ENCODE assay signal across 25 cellular contexts in genomic region chr20:33010133-33010504, GRCh38. TPM values are rescaled to one million over a fixed set of nuclear protein-coding genes. Genes with fewer than 3 reads are reported as not detected.
"Had no signal": no experiment of that assay in that cellular context is flagged by ENCODE, and none has a peak within 500 bp of the region (broad histone marks: within the 10 kb centered on the region; RNA-seq: fewer than 3 reads in every experiment).

No MANE protein-coding gene starts in this region.

- H3K27ac ChIP-seq: epithelial cell of prostate, esophagus muscularis mucosa, gastrocnemius medialis, heart right ventricle, neutrophil, testis, transverse colon had no signal

- H3K9me3 ChIP-seq: gastrocnemius medialis, neutrophil, testis, transverse colon had no signal

- H3K27ac Mint-ChIP-seq: dendritic cell treated with granulocyte-macrophage colony-stimulating factor and Interleukin-4, amounts not matched to agents 40 ng/mL and 50 ng/mL, for 4 days; naive thymus-derived CD4-positive, alpha-beta T cell; nephron progenitor cell; stimulated activated memory B cell treated with anti-CD40 and anti-IgM and Interleukin-4, amounts not matched to agents 10 μg/mL and 1 μg/mL and 100 μg/mL, for 72 hours; stimulated activated naive CD8-positive, alpha-beta T cell treated with anti-CD3 and anti-CD28 coated beads, Interleukin-15, Interleukin-2, amounts not matched to agents 100 ng/mL and 50 ng/mL, for 24 hours had no signal

- H3K27me3 Mint-ChIP-seq: dendritic cell treated with granulocyte-macrophage colony-stimulating factor and Interleukin-4, amounts not matched to agents 40 ng/mL and 50 ng/mL, for 4 days; naive thymus-derived CD4-positive, alpha-beta T cell; stimulated activated naive CD8-positive, alpha-beta T cell treated with anti-CD3 and anti-CD28 coated beads, Interleukin-15, Interleukin-2, amounts not matched to agents 100 ng/mL and 50 ng/mL, for 24 hours had no signal

- ATAC-seq: effector memory CD8-positive, alpha-beta T cell; gastrocnemius medialis; heart right ventricle; naive thymus-derived CD4-positive, alpha-beta T cell; stimulated activated memory B cell treated with anti-CD40 and anti-IgM and Interleukin-4, amounts not matched to agents 10 μg/mL and 1 μg/mL and 100 μg/mL, for 72 hours had no signal

- H3K9me3 Mint-ChIP-seq: stimulated activated naive CD8-positive, alpha-beta T cell treated with anti-CD3 and anti-CD28 coated beads, Interleukin-15, Interleukin-2, amounts not matched to agents 100 ng/mL and 50 ng/mL, for 24 hours had no signal

- H3K4me3 Mint-ChIP-seq: dendritic cell treated with granulocyte-macrophage colony-stimulating factor and Interleukin-4, amounts not matched to agents 40 ng/mL and 50 ng/mL, for 4 days; effector memory CD8-positive, alpha-beta T cell; naive thymus-derived CD4-positive, alpha-beta T cell; nephron progenitor cell; stimulated activated memory B cell treated with anti-CD40 and anti-IgM and Interleukin-4, amounts not matched to agents 10 μg/mL and 1 μg/mL and 100 μg/mL, for 72 hours; stimulated activated naive CD8-positive, alpha-beta T cell treated with anti-CD3 and anti-CD28 coated beads, Interleukin-15, Interleukin-2, amounts not matched to agents 100 ng/mL and 50 ng/mL, for 24 hours had no signal

- H3K4me3 ChIP-seq: esophagus muscularis mucosa, gastrocnemius medialis, heart right ventricle, testis, transverse colon had no signal

- H3K4me1 ChIP-seq: esophagus muscularis mucosa, gastrocnemius medialis, heart right ventricle, testis, transverse colon had no signal

- H3K27me3 ChIP-seq: neutrophil, testis, transverse colon had no signal

- H3K36me3 ChIP-seq: esophagus muscularis mucosa, gastrocnemius medialis, heart right ventricle, neutrophil, transverse colon had no signal

- DNase-seq: effector memory CD8-positive, alpha-beta T cell; gastrocnemius medialis; heart right ventricle; kidney glomerular epithelial cell; mammary epithelial cell; naive thymus-derived CD4-positive, alpha-beta T cell; stimulated activated CD4-positive, alpha-beta T cell treated with anti-CD3 and anti-CD28 coated beads, Interleukin-15, amount 100 ng/mL, for 24 hours; stimulated activated CD4-positive, alpha-beta T cell treated with anti-CD3 and anti-CD28 coated beads, Interleukin-1b, Interleukin-23, amount 100 ng/mL, for 48 hours; stimulated activated CD4-positive, alpha-beta T cell treated with anti-CD3 and anti-CD28 coated beads, Interleukin-4, amount 100 ng/mL, for 24 hours; testis; transverse colon had no signal

RNA-seq across cellular contexts. Expression of gene BPIFB2, which starts 2.6 kb away (rescaled TPM):
- total RNA-seq: esophagus muscularis mucosa; fibroblast of villous mesenchyme; gastrocnemius medialis; heart right ventricle; lower leg skin; mammary epithelial cell; mesenteric fat pad; mononuclear cell; naive thymus-derived CD4-positive, alpha-beta T cell; osteocyte; subcutaneous adipose tissue; transverse colon; ureter had no signal
- polyA plus RNA-seq: heart right ventricle; mammary epithelial cell; naive thymus-derived CD4-positive, alpha-beta T cell had no signal

RNA-seq across cellular contexts. Expression of gene SUN5, which starts 5.9 kb away (rescaled TPM):
- total RNA-seq: esophagus muscularis mucosa; fibroblast of villous mesenchyme; gastrocnemius medialis; heart right ventricle; lower leg skin; mammary epithelial cell; mesenteric fat pad; mononuclear cell; naive thymus-derived CD4-positive, alpha-beta T cell; osteocyte; subcutaneous adipose tissue; transverse colon; ureter had no signal
- polyA plus RNA-seq: heart right ventricle; mammary epithelial cell; naive thymus-derived CD4-positive, alpha-beta T cell had no signal

RNA-seq across cellular contexts. Expression of gene BPIFB6, which starts 21.3 kb away (rescaled TPM):
- total RNA-seq: esophagus muscularis mucosa; fibroblast of villous mesenchyme; gastrocnemius medialis; heart right ventricle; lower leg skin; mammary epithelial cell; mesenteric fat pad; mononuclear cell; naive thymus-derived CD4-positive, alpha-beta T cell; osteocyte; subcutaneous adipose tissue; transverse colon; ureter had no signal
- polyA plus RNA-seq: heart right ventricle; mammary epithelial cell; naive thymus-derived CD4-positive, alpha-beta T cell had no signal

RNA-seq across cellular contexts. Expression of gene BPIFB3, which starts 43.6 kb away (rescaled TPM):
- total RNA-seq: esophagus muscularis mucosa; fibroblast of villous mesenchyme; gastrocnemius medialis; heart right ventricle; lower leg skin; mammary epithelial cell; mesenteric fat pad; mononuclear cell; naive thymus-derived CD4-positive, alpha-beta T cell; osteocyte; subcutaneous adipose tissue; transverse colon; ureter had no signal
- polyA plus RNA-seq: heart right ventricle; mammary epithelial cell; naive thymus-derived CD4-positive, alpha-beta T cell had no signal
